In genomic region chr18:75211721-75212625, GRCh38 we compare ENCODE assay signal across 8 cellular contexts. TPM values are rescaled to one million over a fixed set of nuclear protein-coding genes. Genes with fewer than 3 reads are reported as not detected.
DNase-seq lines count a peak whose midpoint lies in the region; ATAC-seq, FAIRE-seq and TF ChIP-seq lines count a peak whose summit lies in the region.

No MANE protein-coding gene starts in this region.

- H3K9ac ChIP-seq in GM12878 (ENCODE audit: control insufficient read depth, insufficient read depth, low read length), result peak overlapping the region; percentile 69

- TF ChIP-seq EP300 in GM12878 (IDR thresholded peaks at IDR 0.05; ENCODE audit: borderline replicate concordance in 1 of 2, control insufficient read depth in 1 of 2, low read depth in 2 of 2, low read length in 2 of 2), result no peak

- H3K27ac ChIP-seq in GM12878 (ENCODE audit: control insufficient read depth, insufficient read depth), result peak overlapping the region; percentile 58

- H3K79me2 ChIP-seq in GM12878 (ENCODE audit: control insufficient read depth, insufficient read depth, low read length), result peaks cover 53% of the 10 kb centered on the region

- CTCF ChIA-PET in GM12878 (lab: Yijun Ruan, JAX), result interaction anchor here (0.7 kb wide), 1 partner anchor 34 kb away, joined by 3 read pairs; no protein-coding TSS in a partner anchor

- WGBS in GM12878 (ENCODE audit: insufficient coverage, insufficient replicate concordance, low lambda C conversion rate, missing lambda C conversion rate), result 3% methylated on average over 38 of the region's 82 CpGs

- DNase-seq in Right ventricle myocardium inferior (ENCODE audit: missing footprints) (peak; percentile 79), cardiac septum (ENCODE audit: low spot score) (no peak), OCI-M1 (lab: John Stamatoyannopoulos, UW) (peak; percentile 54), GM12878 (ENCODE audit: low read depth, low spot score) (no peak), iris pigment epithelial cell (ENCODE audit: low read depth) (peak; percentile 42)
- peak; percentile 52 to 53 for DNase-seq in stimulated activated CD4-positive, alpha-beta T cell treated with anti-CD3 and anti-CD28 coated beads, Interleukin-2, amount 100 ng/mL, for 24 hours

- intact Hi-C loops in Right ventricle myocardium inferior (cut with DNase I), result loop anchor here (2.0 to 10.0 kb wide), 4 partner anchors 35 to 615 kb away; partner anchors contain the start of gene ZNF407
- intact Hi-C loops in cardiac septum (cut with DNase I), result loop anchor here (10.0 kb wide), 1 partner anchor 1613 kb away; the partner anchor contains the start of gene ZNF236
- intact Hi-C loops in GM12878 (cut with micrococcal nuclease; ENCODE audit: unreplicated experiment), result loop anchor here (5.0 kb wide), 2 partner anchors 560 to 615 kb away; partner anchors contain the start of gene ZNF407

- no peaks in the 10 kb centered on the region for H3K27me3 ChIP-seq in GM12878 (replicated peaks in 1 of 2; ENCODE audit: control insufficient read depth in 2 of 2, insufficient read depth in 2 of 2, low read length in 1 of 2)

- in situ Hi-C loops in GM12878 (cut with MboI), result loop anchor here (25.0 kb wide), 1 partner anchor 1900 kb away; no protein-coding TSS in a partner anchor

- H4K20me1 ChIP-seq in GM12878 (ENCODE audit: control insufficient read depth, insufficient read depth), result no peaks in the 10 kb centered on the region

- H3K4me3 ChIP-seq in GM12878, result peak overlapping the region; percentile 67

- RAD21 ChIA-PET in GM12878 (lab: Charles Lee; ENCODE audit: unreplicated experiment), result no interaction called here

- BruUV-seq in GM12878 (replicated peaks; lab: Mats Ljungman, UMichigan), result no TSS peak

- FAIRE-seq in GM12878 (lab: Jason Lieb, UNC), result no peak

- TF ChIP-seq POLR2A in GM12878 (IDR thresholded peaks at IDR 0.05; ENCODE audit: low read depth, low read length), result peak; percentile 55; the same call in 1 of the 2 replicates

- H2AFZ ChIP-seq in GM12878 (ENCODE audit: control insufficient read depth, low read depth, low read length), result peak overlapping the region; percentile 45

- H3K4me1 ChIP-seq in GM12878 (ENCODE audit: control insufficient read depth, insufficient read depth, low read length), result peaks cover 10% of the 10 kb centered on the region; the same call in 1 of the 2 replicates

- no peaks in the 10 kb centered on the region for H3K36me3 ChIP-seq in GM12878 (ENCODE audit: control insufficient read depth in 2 of 2, insufficient read depth in 2 of 2, low read length in 1 of 2)

- no peak for ATAC-seq in Right ventricle myocardium inferior
- ATAC-seq in GM12878, result no peak
- no peak for ATAC-seq in HG03442 (IDR thresholded peaks at IDR 0.05; ENCODE audit: unreplicated experiment)
- no peak for ATAC-seq in GM18511 (IDR thresholded peaks at IDR 0.05; ENCODE audit: unreplicated experiment)

- SMC1A ChIA-PET in GM12878 (lab: Charles Lee; ENCODE audit: uncharacterized antibody, unreplicated experiment), result interaction anchor here (1.1 to 1.7 kb wide), 4 partner anchors 40 to 267 kb away, joined by 3 to 5 read pairs (median 4); no protein-coding TSS in a partner anchor

- H3K4me2 ChIP-seq in GM12878 (ENCODE audit: control insufficient read depth, insufficient read depth), result peak overlapping the region; percentile 45

- no peak for TF ChIP-seq RAD21 in GM12878 (IDR thresholded peaks at IDR 0.05; ENCODE audit: insufficient read depth, low read depth, low read length)

- POLR2A ChIA-PET in GM12878 (lab: Charles Lee), result interaction anchor here (0.6 kb wide), 1 partner anchor 245 kb away, joined by 3 read pairs; no protein-coding TSS in a partner anchor

- H3K9me3 ChIP-seq in GM12878 (replicated peaks; ENCODE audit: control insufficient read depth, insufficient read depth, low read length), result no peaks in the 10 kb centered on the region

- TF ChIP-seq CTCF in GM12878 (IDR thresholded peaks at IDR 0.05 in 2 of 3, conservative IDR thresholded peaks at IDR 0.05 in 1 of 3; ENCODE audit: control insufficient read depth in 2 of 3, extremely low read depth in 1 of 3, insufficient read depth in 1 of 3, low read depth in 3 of 3, low read length in 3 of 3), result no peak

TF ChIP-seq in GM12878, 131 proteins besides CTCF, POLR2A, EP300 and RAD21 (continues in another document):
- peak; percentile 59 for TF ChIP-seq IKZF1 (conservative IDR thresholded peaks at IDR 0.05)
- peak; percentile 75; the same call in 1 of the 2 replicates for TF ChIP-seq HSF1 (IDR thresholded peaks at IDR 0.05; ENCODE audit: low read depth, low read length)

RNA-seq across cellular contexts. Expression of gene TSHZ1, which starts 1.4 kb away (rescaled TPM):
- 23.1 TPM for total RNA-seq in Right ventricle myocardium inferior
- 13.3 TPM for total RNA-seq in cardiac septum
- 7.5 TPM in 2 replicates for total RNA-seq in GM12878 (2013; cell fraction: nucleolus; rRNA removed)
- total RNA-seq in GM12878 (2014; rRNA removed), result 8.3 and 8.7 TPM in 2 replicates
- total RNA-seq in GM12878 (2014; rRNA removed; fragmentation: Illumina TruSeq; extraction: Trizol), result 5.8 and 6.2 TPM in 2 replicates
- total RNA-seq in GM12878 (2021), result 14.0 and 15.2 TPM in 2 replicates
- 2.4 TPM for polyA plus RNA-seq in GM12878 (2011; ENCODE audit: low read depth)
- polyA plus RNA-seq in GM12878 (2011; rRNA removed), result 2.8 and 4.0 TPM in 2 replicates
- polyA plus RNA-seq in GM12878 (2011; cell fraction: cytosol; rRNA removed), result 4.4 and 4.8 TPM in 2 replicates
- polyA plus RNA-seq in GM12878 (2011; cell fraction: nucleus; rRNA removed), result 5.2 and 7.7 TPM in 2 replicates
- polyA plus RNA-seq in GM12878 (2012), result 4.3 and 5.1 TPM in 2 replicates
- polyA plus RNA-seq in GM12878 (2014; fragmentation: Illumina TruSeq; extraction: Trizol), result 5.3 and 7.1 TPM in 2 replicates
- polyA plus RNA-seq in GM12878 (2014; fragmentation: Nextera tagmentation; extraction: Ambion mirVana), result 1 to 10 TPM; 2.2 to 2.9 TPM
- 6.7 and 7.9 TPM in 2 replicates for polyA plus RNA-seq in GM12878 (2014; rRNA removed)
- 1 to 10 TPM; 2.4 to 2.8 TPM for polyA plus RNA-seq in GM12878 (2016; fragmentation: Nextera tagmentation; extraction: Ambion mirVana)
- polyA minus RNA-seq in GM12878 (2011; rRNA and poly(A)+ RNA removed), result 4.9 and 6.4 TPM in 2 replicates
- polyA minus RNA-seq in GM12878 (2011; cell fraction: cytosol; rRNA and poly(A)+ RNA removed), result 5.1 and 5.2 TPM in 2 replicates
- polyA minus RNA-seq in GM12878 (2011; cell fraction: nucleus; rRNA and poly(A)+ RNA removed), result 4.1 and 7.7 TPM in 2 replicates

RNA-seq across cellular contexts. Expression of gene PTGR3, which starts 3.0 kb away (rescaled TPM):
- total RNA-seq in Right ventricle myocardium inferior (71.5 TPM), cardiac septum (33.7 TPM), GM12878 (2014; rRNA removed) (8.7 and 15.1 TPM in 2 replicates), GM12878 (2014; rRNA removed; fragmentation: Illumina TruSeq; extraction: Trizol) (12.2 and 13.2 TPM in 2 replicates), GM12878 (2021) (44.9 and 45.1 TPM in 2 replicates)
- 18.9 and 21.4 TPM in 2 replicates for total RNA-seq in GM12878 (2013; cell fraction: nucleolus; rRNA removed)
- polyA plus RNA-seq in GM12878 (2011; ENCODE audit: low read depth), result 7.0 TPM
- polyA plus RNA-seq in GM12878 (2011; rRNA removed) (63.9 and 69.8 TPM in 2 replicates), GM12878 (2014; fragmentation: Illumina TruSeq; extraction: Trizol) (29.5 and 30.4 TPM in 2 replicates), GM12878 (2014; fragmentation: Nextera tagmentation; extraction: Ambion mirVana) (1 to 10 TPM; 6.2 to 8.8 TPM), GM12878 (2014; rRNA removed) (29.2 and 34.8 TPM in 2 replicates), GM12878 (2016; fragmentation: Nextera tagmentation; extraction: Ambion mirVana) (10 to 100 TPM; 21.8 to 22.0 TPM)
- 52.5 and 53.4 TPM in 2 replicates for polyA plus RNA-seq in GM12878 (2011; cell fraction: cytosol; rRNA removed)
- 87.8 and 88.3 TPM in 2 replicates for polyA plus RNA-seq in GM12878 (2011; cell fraction: nucleus; rRNA removed)
- polyA plus RNA-seq in GM12878 (2012), result 16.7 and 18.1 TPM in 2 replicates
- polyA minus RNA-seq in GM12878 (2011; rRNA and poly(A)+ RNA removed), result 57.6 and 90.8 TPM in 2 replicates
- 15.9 and 22.5 TPM in 2 replicates for polyA minus RNA-seq in GM12878 (2011; cell fraction: cytosol; rRNA and poly(A)+ RNA removed)
- polyA minus RNA-seq in GM12878 (2011; cell fraction: nucleus; rRNA and poly(A)+ RNA removed), result 34.7 and 50.0 TPM in 2 replicates

Comparison
In these comparisons a context has a peak if more than half of its experiments do, and no peak if none do; other contexts are left out.
1. DNase-seq: peak in Right ventricle myocardium inferior (single experiment), OCI-M1 (single experiment), iris pigment epithelial cell (single experiment) and stimulated activated CD4-positive, alpha-beta T cell treated with anti-CD3 and anti-CD28 coated beads, Interleukin-2, amount 100 ng/mL, for 24 hours (2 of 2); none in cardiac septum (single experiment) and GM12878 (single experiment).